Comparison of ENCODE assay signal across 1 cellular context in the genomic region with DNA sequence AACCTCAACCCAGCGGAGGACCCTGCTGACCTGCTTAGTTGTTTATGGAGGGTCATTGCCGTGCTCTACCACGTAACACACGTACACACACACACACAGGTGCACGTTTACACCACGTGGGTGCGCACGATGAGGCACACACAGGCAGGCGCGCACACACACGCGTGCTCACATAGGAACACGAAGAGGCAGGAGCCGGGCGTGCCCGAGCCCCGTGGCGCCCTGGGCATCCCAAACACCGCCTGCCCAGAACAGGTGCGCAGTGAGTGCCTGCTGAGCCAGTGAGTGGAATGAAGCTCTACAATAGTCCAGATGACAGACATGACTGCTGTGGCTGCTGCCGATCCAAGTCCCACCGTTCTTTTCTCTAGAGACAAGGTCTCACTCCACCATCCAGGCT.
TF ChIP-seq lines count a peak whose summit lies in the region.

No MANE protein-coding gene starts in this region.

TF ChIP-seq in IMR-90, 13 proteins besides CTCF, POLR2A, EP300 and RAD21:
- TF ChIP-seq BHLHE40 (IDR thresholded peaks at IDR 0.05; ENCODE audit: low read depth, low read length) (no peak), MAZ (IDR thresholded peaks at IDR 0.05; ENCODE audit: borderline replicate concordance, low read depth, low read length) (no peak), NFE2L2 (IDR thresholded peaks at IDR 0.05; ENCODE audit: low read depth, low read length) (no peak), RCOR1 (IDR thresholded peaks at IDR 0.05; ENCODE audit: insufficient replicate concordance, low read length) (no peak), CEBPB (IDR thresholded peaks at IDR 0.05; ENCODE audit: low read depth, low read length) (no peak), CHD1 (IDR thresholded peaks at IDR 0.05; ENCODE audit: low read depth, low read length) (no peak), MXI1 (IDR thresholded peaks at IDR 0.05; ENCODE audit: borderline replicate concordance, low read depth, low read length) (no peak), FOS (IDR thresholded peaks at IDR 0.05; ENCODE audit: low read depth, low read length) (no peak), SMC3 (IDR thresholded peaks at IDR 0.05; ENCODE audit: low read depth, low read length) (no peak), RFX5 (IDR thresholded peaks at IDR 0.05; ENCODE audit: low read depth, low read length) (no peak), MAFK (IDR thresholded peaks at IDR 0.05; ENCODE audit: low read depth, low read length) (no peak)
- TF ChIP-seq, protein P1, sequence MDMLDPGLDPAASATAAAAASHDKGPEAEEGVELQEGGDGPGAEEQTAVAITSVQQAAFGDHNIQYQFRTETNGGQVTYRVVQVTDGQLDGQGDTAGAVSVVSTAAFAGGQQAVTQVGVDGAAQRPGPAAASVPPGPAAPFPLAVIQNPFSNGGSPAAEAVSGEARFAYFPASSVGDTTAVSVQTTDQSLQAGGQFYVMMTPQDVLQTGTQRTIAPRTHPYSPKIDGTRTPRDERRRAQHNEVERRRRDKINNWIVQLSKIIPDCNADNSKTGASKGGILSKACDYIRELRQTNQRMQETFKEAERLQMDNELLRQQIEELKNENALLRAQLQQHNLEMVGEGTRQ (IDR thresholded peaks at IDR 0.05; ENCODE audit: low read depth, low read length) = no peak
- TF ChIP-seq, protein P2, sequence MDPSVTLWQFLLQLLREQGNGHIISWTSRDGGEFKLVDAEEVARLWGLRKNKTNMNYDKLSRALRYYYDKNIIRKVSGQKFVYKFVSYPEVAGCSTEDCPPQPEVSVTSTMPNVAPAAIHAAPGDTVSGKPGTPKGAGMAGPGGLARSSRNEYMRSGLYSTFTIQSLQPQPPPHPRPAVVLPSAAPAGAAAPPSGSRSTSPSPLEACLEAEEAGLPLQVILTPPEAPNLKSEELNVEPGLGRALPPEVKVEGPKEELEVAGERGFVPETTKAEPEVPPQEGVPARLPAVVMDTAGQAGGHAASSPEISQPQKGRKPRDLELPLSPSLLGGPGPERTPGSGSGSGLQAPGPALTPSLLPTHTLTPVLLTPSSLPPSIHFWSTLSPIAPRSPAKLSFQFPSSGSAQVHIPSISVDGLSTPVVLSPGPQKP (IDR thresholded peaks at IDR 0.05; ENCODE audit: borderline replicate concordance, low read depth, low read length) = no peak
